In genomic region chr1:109548321-109549267, GRCh38 we compare ENCODE assay signal across 1 cellular context.
TF ChIP-seq lines count a peak whose summit lies in the region.

GNAI3 (plus strand) TSS chr1:109548615; CDS start chr1:109548721, 106 bp downstream.

TF ChIP-seq in HEK293, 187 proteins besides CTCF, POLR2A, EP300 and RAD21 (continued from another document):
- TF ChIP-seq, protein P1, sequence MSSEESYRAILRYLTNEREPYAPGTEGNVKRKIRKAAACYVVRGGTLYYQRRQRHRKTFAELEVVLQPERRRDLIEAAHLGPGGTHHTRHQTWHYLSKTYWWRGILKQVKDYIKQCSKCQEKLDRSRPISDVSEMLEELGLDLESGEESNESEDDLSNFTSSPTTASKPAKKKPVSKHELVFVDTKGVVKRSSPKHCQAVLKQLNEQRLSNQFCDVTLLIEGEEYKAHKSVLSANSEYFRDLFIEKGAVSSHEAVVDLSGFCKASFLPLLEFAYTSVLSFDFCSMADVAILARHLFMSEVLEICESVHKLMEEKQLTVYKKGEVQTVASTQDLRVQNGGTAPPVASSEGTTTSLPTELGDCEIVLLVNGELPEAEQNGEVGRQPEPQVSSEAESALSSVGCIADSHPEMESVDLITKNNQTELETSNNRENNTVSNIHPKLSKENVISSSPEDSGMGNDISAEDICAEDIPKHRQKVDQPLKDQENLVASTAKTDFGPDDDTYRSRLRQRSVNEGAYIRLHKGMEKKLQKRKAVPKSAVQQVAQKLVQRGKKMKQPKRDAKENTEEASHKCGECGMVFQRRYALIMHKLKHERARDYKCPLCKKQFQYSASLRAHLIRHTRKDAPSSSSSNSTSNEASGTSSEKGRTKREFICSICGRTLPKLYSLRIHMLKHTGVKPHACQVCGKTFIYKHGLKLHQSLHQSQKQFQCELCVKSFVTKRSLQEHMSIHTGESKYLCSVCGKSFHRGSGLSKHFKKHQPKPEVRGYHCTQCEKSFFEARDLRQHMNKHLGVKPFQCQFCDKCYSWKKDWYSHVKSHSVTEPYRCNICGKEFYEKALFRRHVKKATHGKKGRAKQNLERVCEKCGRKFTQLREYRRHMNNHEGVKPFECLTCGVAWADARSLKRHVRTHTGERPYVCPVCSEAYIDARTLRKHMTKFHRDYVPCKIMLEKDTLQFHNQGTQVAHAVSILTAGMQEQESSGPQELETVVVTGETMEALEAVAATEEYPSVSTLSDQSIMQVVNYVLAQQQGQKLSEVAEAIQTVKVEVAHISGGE (tag by site-specific recombination; conservative IDR thresholded peaks at IDR 0.05; ENCODE audit: low read depth) = peak; percentile 95
- no peak for TF ChIP-seq ZNF473 (tag by site-specific recombination; IDR thresholded peaks at IDR 0.05)
- no peak for TF ChIP-seq ZNF704 (tag by site-specific recombination; IDR thresholded peaks at IDR 0.05)
- peak; percentile 45; the same call in 1 of the 2 replicates for TF ChIP-seq ZNF121 (tag by site-specific recombination; IDR thresholded peaks at IDR 0.05)
- TF ChIP-seq ZNF777 (tag by site-specific recombination; IDR thresholded peaks at IDR 0.05; ENCODE audit: borderline replicate concordance) = peak; percentile 86; the same call in 1 of the 2 replicates
- TF ChIP-seq ZNF398 (tag by site-specific recombination; IDR thresholded peaks at IDR 0.05) = no peak; the same call in 1 of the 2 replicates
- peak; percentile 48; the same call in 1 of the 2 replicates for TF ChIP-seq ZIC2 (tag by site-specific recombination; IDR thresholded peaks at IDR 0.05)
- TF ChIP-seq ZFP3 (tag by site-specific recombination; IDR thresholded peaks at IDR 0.05; ENCODE audit: low read depth) = no peak
- no peak for TF ChIP-seq ZNF302 (tag by site-specific recombination; IDR thresholded peaks at IDR 0.05; ENCODE audit: low read depth)
- TF ChIP-seq ZNF366 (tag by site-specific recombination; conservative IDR thresholded peaks at IDR 0.05) = no peak
- no peak for TF ChIP-seq ZNF404 (tag by site-specific recombination; IDR thresholded peaks at IDR 0.05)
- TF ChIP-seq ZNF148 (tag by site-specific recombination; IDR thresholded peaks at IDR 0.05; ENCODE audit: borderline replicate concordance) = no peak
- TF ChIP-seq ZNF311 (tag by site-specific recombination; IDR thresholded peaks at IDR 0.05; ENCODE audit: borderline replicate concordance) = no peak
- TF ChIP-seq ZNF664 (tag by site-specific recombination; IDR thresholded peaks at IDR 0.05) = no peak
- no peak for TF ChIP-seq ZNF513 (tag by site-specific recombination; IDR thresholded peaks at IDR 0.05)
- no peak for TF ChIP-seq ZNF292 (tag by site-specific recombination; IDR thresholded peaks at IDR 0.05; ENCODE audit: borderline replicate concordance, low read depth)
- no peak for TF ChIP-seq ZFP41 (tag by site-specific recombination; IDR thresholded peaks at IDR 0.05; ENCODE audit: borderline replicate concordance)
- TF ChIP-seq ZFP69B (tag by site-specific recombination; IDR thresholded peaks at IDR 0.05) = no peak; the same call in 1 of the 2 replicates
- no peak for TF ChIP-seq ZNF37A (tag by site-specific recombination; IDR thresholded peaks at IDR 0.05)
- TF ChIP-seq ZNF48 (tag by site-specific recombination; IDR thresholded peaks at IDR 0.05) = no peak
- TF ChIP-seq, protein P2, sequence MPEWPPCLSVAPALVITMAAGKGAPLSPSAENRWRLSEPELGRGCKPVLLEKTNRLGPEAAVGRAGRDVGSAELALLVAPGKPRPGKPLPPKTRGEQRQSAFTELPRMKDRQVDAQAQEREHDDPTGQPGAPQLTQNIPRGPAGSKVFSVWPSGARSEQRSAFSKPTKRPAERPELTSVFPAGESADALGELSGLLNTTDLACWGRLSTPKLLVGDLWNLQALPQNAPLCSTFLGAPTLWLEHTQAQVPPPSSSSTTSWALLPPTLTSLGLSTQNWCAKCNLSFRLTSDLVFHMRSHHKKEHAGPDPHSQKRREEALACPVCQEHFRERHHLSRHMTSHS (tag by site-specific recombination; IDR thresholded peaks at IDR 0.05) = no peak
- no peak for TF ChIP-seq MZF1 (tag by site-specific recombination; IDR thresholded peaks at IDR 0.05; ENCODE audit: borderline replicate concordance)
- no peak for TF ChIP-seq ZNF214 (tag by site-specific recombination; IDR thresholded peaks at IDR 0.05; ENCODE audit: borderline replicate concordance)
- peak; percentile 73 for TF ChIP-seq ZNF76 (tag by site-specific recombination; IDR thresholded peaks at IDR 0.05; ENCODE audit: borderline replicate concordance, low read depth)
- no peak for TF ChIP-seq ZNF324 (tag by site-specific recombination; IDR thresholded peaks at IDR 0.05)
- TF ChIP-seq, protein P3, sequence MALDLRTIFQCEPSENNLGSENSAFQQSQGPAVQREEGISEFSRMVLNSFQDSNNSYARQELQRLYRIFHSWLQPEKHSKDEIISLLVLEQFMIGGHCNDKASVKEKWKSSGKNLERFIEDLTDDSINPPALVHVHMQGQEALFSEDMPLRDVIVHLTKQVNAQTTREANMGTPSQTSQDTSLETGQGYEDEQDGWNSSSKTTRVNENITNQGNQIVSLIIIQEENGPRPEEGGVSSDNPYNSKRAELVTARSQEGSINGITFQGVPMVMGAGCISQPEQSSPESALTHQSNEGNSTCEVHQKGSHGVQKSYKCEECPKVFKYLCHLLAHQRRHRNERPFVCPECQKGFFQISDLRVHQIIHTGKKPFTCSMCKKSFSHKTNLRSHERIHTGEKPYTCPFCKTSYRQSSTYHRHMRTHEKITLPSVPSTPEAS (tag by site-specific recombination; IDR thresholded peaks at IDR 0.05) = no peak
- TF ChIP-seq ZNF426 (tag by site-specific recombination; IDR thresholded peaks at IDR 0.05) = no peak
- TF ChIP-seq ZNF266 (tag by site-specific recombination; IDR thresholded peaks at IDR 0.05; ENCODE audit: low read depth) = no peak
- TF ChIP-seq AEBP2 (tag by site-specific recombination; IDR thresholded peaks at IDR 0.05; ENCODE audit: borderline replicate concordance) = no peak
- no peak for TF ChIP-seq ZNF175 (tag by site-specific recombination; IDR thresholded peaks at IDR 0.05)
- TF ChIP-seq ZNF639 (tag by site-specific recombination; IDR thresholded peaks at IDR 0.05) = no peak
- TF ChIP-seq ZNF350 (tag by site-specific recombination; IDR thresholded peaks at IDR 0.05) = no peak
- TF ChIP-seq ZNF600 (tag by site-specific recombination; IDR thresholded peaks at IDR 0.05) = 0 out of 2 replicates have a peak, but pooled peaks have one; percentile 64
- TF ChIP-seq ZNF514 (tag by site-specific recombination; IDR thresholded peaks at IDR 0.05) = no peak
- peak; percentile 78 for TF ChIP-seq KLF16 (tag by site-specific recombination; IDR thresholded peaks at IDR 0.05)
- no peak for TF ChIP-seq ZNF660 (tag by site-specific recombination; IDR thresholded peaks at IDR 0.05)
- TF ChIP-seq ZNF610 (tag by site-specific recombination; IDR thresholded peaks at IDR 0.05; ENCODE audit: borderline replicate concordance) = 0 out of 2 replicates have a peak, but pooled peaks have one; percentile 47
- no peak for TF ChIP-seq SALL2 (tag by site-specific recombination; IDR thresholded peaks at IDR 0.05; ENCODE audit: borderline replicate concordance)
- TF ChIP-seq, protein P4, sequence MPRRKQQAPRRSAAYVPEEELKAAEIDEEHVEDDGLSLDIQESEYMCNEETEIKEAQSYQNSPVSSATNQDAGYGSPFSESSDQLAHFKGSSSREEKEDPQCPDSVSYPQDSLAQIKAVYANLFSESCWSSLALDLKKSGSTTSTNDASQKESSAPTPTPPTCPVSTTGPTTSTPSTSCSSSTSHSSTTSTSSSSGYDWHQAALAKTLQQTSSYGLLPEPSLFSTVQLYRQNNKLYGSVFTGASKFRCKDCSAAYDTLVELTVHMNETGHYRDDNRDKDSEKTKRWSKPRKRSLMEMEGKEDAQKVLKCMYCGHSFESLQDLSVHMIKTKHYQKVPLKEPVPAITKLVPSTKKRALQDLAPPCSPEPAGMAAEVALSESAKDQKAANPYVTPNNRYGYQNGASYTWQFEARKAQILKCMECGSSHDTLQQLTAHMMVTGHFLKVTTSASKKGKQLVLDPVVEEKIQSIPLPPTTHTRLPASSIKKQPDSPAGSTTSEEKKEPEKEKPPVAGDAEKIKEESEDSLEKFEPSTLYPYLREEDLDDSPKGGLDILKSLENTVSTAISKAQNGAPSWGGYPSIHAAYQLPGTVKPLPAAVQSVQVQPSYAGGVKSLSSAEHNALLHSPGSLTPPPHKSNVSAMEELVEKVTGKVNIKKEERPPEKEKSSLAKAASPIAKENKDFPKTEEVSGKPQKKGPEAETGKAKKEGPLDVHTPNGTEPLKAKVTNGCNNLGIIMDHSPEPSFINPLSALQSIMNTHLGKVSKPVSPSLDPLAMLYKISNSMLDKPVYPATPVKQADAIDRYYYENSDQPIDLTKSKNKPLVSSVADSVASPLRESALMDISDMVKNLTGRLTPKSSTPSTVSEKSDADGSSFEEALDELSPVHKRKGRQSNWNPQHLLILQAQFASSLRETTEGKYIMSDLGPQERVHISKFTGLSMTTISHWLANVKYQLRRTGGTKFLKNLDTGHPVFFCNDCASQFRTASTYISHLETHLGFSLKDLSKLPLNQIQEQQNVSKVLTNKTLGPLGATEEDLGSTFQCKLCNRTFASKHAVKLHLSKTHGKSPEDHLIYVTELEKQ (tag by site-specific recombination; IDR thresholded peaks at IDR 0.05; ENCODE audit: borderline replicate concordance) = no peak
- TF ChIP-seq ZNF555 (tag by site-specific recombination; conservative IDR thresholded peaks at IDR 0.05) = no peak
